Comparison of ENCODE assay signal across 10 cellular contexts in the genomic region with DNA sequence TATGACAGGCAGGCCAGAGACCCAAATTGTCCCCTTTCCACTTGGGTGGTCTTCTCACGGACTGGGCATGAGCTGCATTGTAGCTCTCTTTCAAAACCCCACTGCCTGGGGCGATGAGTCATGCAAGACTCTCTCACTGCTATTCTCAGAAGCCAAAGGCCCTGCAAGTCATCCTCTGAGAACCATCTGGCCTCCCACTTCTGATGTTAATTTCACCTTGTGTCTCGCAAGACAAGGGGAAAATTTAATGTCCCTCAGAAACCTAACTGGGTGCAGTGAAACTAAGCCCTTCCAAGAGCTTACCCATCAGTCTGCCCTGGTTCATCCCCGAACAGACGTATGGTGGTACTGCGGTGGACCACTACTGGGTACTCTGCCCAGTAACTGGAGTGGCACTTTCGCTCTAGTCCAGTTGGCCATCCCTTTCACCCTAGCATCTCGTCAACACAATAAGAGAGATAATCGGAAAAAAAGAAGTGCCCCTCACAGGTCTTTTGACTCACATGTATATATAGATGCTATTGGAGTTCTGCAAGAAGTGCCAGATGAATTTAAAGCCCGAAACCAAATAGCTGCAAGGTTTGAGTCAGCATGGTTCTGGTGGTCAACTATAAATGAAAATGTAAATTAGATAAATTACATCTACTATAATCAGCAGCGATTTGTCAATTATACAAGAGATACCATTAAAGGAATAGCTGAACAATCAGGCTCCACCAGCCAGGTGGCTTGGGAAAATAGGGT.
A peak's percentile ranks its signal among the peaks of the same experiment; 100 is the strongest.
DNase-seq lines count a peak whose midpoint lies in the region; ATAC-seq, FAIRE-seq and TF ChIP-seq lines count a peak whose summit lies in the region.
"Had no signal": no experiment of that assay in that cellular context is flagged by ENCODE, and none has a peak within 500 bp of the region (broad histone marks: within the 10 kb centered on the region; RNA-seq: fewer than 3 reads in every experiment).

No MANE protein-coding gene starts in this region.

- ATAC-seq in GM21447 (IDR thresholded peaks at IDR 0.05; ENCODE audit: unreplicated experiment) (peak; percentile 89), HG03439 (IDR thresholded peaks at IDR 0.05; ENCODE audit: unreplicated experiment) (peak; percentile 91), HG03571 (IDR thresholded peaks at IDR 0.05; ENCODE audit: unreplicated experiment) (no peak)

- peak; percentile 0 for DNase-seq in GM04503 (ENCODE audit: low read depth)
- DNase-seq in fibroblast of mammary gland (ENCODE audit: low read depth): peak; percentile 63
- DNase-seq in globus pallidus (ENCODE audit: low spot score): no peak
- DNase-seq in HTR-8/SVneo (ENCODE audit: insufficient read length, low spot score): no peak
- DNase-seq in NCI-H1092 (lab: John Stamatoyannopoulos, UW): no peak
- DNase-seq: CD4-positive, alpha-beta memory T cell; trophoblast cell had no signal

- TF ChIP-seq CTCF in fibroblast of mammary gland (conservative IDR thresholded peaks at IDR 0.05; ENCODE audit: control insufficient read depth, insufficient read depth, low read depth, low read length): no peak

- FAIRE-seq in HTR-8/SVneo (lab: Jason Lieb, UNC): no peak

- no peak overlapping the region for H3K4me3 ChIP-seq in fibroblast of mammary gland (ENCODE audit: control insufficient read depth, low read depth, low read length)

Comparison
In these comparisons a context has a peak if more than half of its experiments do, and no peak if none do; other contexts are left out.
1. DNase-seq: peak in GM04503 (single experiment) and fibroblast of mammary gland (single experiment); none in globus pallidus (single experiment), HTR-8/SVneo (single experiment) and NCI-H1092 (single experiment).